2 cellular contexts compared by ENCODE assay signal in the genomic region with DNA sequence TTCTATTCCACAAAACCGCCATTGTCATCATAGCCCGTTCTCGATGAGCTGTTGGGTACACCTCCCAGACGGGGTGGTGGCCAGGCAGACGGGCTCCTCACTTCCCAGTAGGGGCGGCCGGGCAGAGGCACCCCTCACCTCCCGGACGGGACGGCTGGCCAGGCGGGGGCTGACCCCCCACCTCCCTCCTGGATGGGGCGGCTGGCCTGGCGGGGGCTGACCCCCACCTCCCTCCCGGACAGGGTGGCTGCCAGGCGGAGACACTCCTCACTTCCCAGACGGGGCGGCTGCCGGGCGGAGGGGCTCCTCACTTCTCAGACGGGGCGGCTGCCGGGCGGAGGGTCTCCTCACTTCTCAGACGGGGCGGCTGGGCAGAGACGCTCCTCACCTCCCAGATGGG.
DNase-seq lines count a peak whose midpoint lies in the region; ATAC-seq and TF ChIP-seq lines count a peak whose summit lies in the region.
"Not testable (repeated sequence)": the region's sequence is repeated elsewhere in the genome, so short reads cannot be mapped to it uniquely, and the experiment has no call there.

No MANE protein-coding gene starts in this region.

- H3K36me3 Mint-ChIP-seq in stimulated activated naive B cell treated with anti-CD40 and anti-IgM and Interleukin-4, amounts not matched to agents 10 μg/mL and 1 μg/mL and 100 μg/mL, for 72 hours, result peaks cover 68 to 84% of the 10 kb centered on the region in 2 donors
- H3K36me3 Mint-ChIP-seq in type B pancreatic cell, result peaks cover 53% of the 10 kb centered on the region

- DNase-seq in stimulated activated naive B cell treated with anti-CD40 and anti-IgM and Interleukin-4, amounts not matched to agents 10 μg/mL and 1 μg/mL and 100 μg/mL, for 72 hours, result not testable (repeated sequence)
- peak; percentile 60 for DNase-seq in type B pancreatic cell (ENCODE audit: extremely low spot score, unreplicated experiment)

- not testable (repeated sequence) for H3K27me3 Mint-ChIP-seq in stimulated activated naive B cell treated with anti-CD40 and anti-IgM and Interleukin-4, amounts not matched to agents 10 μg/mL and 1 μg/mL and 100 μg/mL, for 72 hours; type B pancreatic cell

- not testable (repeated sequence) for H3K4me3 Mint-ChIP-seq in stimulated activated naive B cell treated with anti-CD40 and anti-IgM and Interleukin-4, amounts not matched to agents 10 μg/mL and 1 μg/mL and 100 μg/mL, for 72 hours; type B pancreatic cell

- not testable (repeated sequence) for ATAC-seq in stimulated activated naive B cell treated with anti-CD40 and anti-IgM and Interleukin-4, amounts not matched to agents 10 μg/mL and 1 μg/mL and 100 μg/mL, for 72 hours (replicated peaks)

- peak overlapping the region; percentile 60 for H3K27ac Mint-ChIP-seq in stimulated activated naive B cell treated with anti-CD40 and anti-IgM and Interleukin-4, amounts not matched to agents 10 μg/mL and 1 μg/mL and 100 μg/mL, for 72 hours
- not testable (repeated sequence) for H3K27ac Mint-ChIP-seq in type B pancreatic cell

- not testable (repeated sequence) for H3K9me3 Mint-ChIP-seq in stimulated activated naive B cell treated with anti-CD40 and anti-IgM and Interleukin-4, amounts not matched to agents 10 μg/mL and 1 μg/mL and 100 μg/mL, for 72 hours; type B pancreatic cell

- not testable (repeated sequence) for H3K4me1 Mint-ChIP-seq in stimulated activated naive B cell treated with anti-CD40 and anti-IgM and Interleukin-4, amounts not matched to agents 10 μg/mL and 1 μg/mL and 100 μg/mL, for 72 hours; type B pancreatic cell (ENCODE audit: unreplicated experiment)

- not testable (repeated sequence) for TF ChIP-seq CTCF in type B pancreatic cell (conservative IDR thresholded peaks at IDR 0.05)
